8 cellular contexts compared by ENCODE assay signal in the genomic region with DNA sequence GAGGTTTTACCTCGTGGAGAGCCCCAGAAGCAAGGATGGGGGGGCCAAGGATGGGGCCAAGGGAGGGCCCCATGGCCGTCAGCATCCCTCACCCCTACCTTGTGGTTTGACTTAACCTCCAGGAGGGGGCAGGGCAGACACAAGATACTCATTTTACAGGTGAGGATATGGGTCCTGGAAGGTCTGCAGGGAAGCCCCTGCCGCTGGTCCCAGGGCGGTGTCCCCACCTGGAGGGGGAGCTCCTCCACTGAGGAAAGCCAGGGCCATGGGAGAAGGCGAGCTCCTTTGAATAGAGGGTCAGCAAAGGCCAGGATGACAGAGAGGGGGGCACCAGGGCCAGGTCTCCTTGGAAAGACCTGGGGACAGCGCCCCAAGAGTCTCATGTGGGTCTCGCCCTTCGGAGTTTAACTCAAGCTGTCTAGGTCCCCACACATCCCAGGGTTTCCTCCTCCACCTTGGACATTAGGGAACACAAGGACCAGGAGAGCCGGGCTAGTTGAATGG.
DNase-seq lines count a peak whose midpoint lies in the region; ATAC-seq and TF ChIP-seq lines count a peak whose summit lies in the region.

No MANE protein-coding gene starts in this region.

- ATAC-seq in activated naive CD8-positive, alpha-beta T cell treated with anti-CD3 and anti-CD28 coated beads, Interleukin-2, amount 50 U/mL, for 24 hours: no peak

- H3K4me1 Mint-ChIP-seq in activated naive CD8-positive, alpha-beta T cell treated with anti-CD3 and anti-CD28 coated beads, Interleukin-2, amount 50 U/mL, for 24 hours: peaks cover 22% of the 10 kb centered on the region
- no peaks in the 10 kb centered on the region for H3K4me1 Mint-ChIP-seq in nephron

- DNase-seq in NCI-H524 (lab: John Stamatoyannopoulos, UW): peak; percentile 30 to 61
- DNase-seq in NCI-H524 treated with DMSO at 0.1 percent for 48 hours (lab: John Stamatoyannopoulos, UW): no peak
- DNase-seq in NCI-H69 (lab: John Stamatoyannopoulos, UW): peak; percentile 71
- peak; percentile 44 for DNase-seq in activated naive CD8-positive, alpha-beta T cell treated with anti-CD3 and anti-CD28 coated beads, Interleukin-2, amount 50 U/mL, for 24 hours
- DNase-seq in NCI-H2107 treated with DMSO at 0.1 percent for 48 hours (lab: John Stamatoyannopoulos, UW; ENCODE audit: unreplicated experiment): no peak
- DNase-seq in EL: no peak
- no peak for DNase-seq in NCI-H526 treated with DMSO at 0.1 percent for 48 hours (lab: John Stamatoyannopoulos, UW)

- no peak overlapping the region for H3K27ac Mint-ChIP-seq in activated naive CD8-positive, alpha-beta T cell treated with anti-CD3 and anti-CD28 coated beads, Interleukin-2, amount 50 U/mL, for 24 hours
- H3K27ac Mint-ChIP-seq in nephron: no peak overlapping the region

- TF ChIP-seq CTCF in nephron (IDR thresholded peaks at IDR 0.05; ENCODE audit: unreplicated experiment in 3 of 3): peak; percentile 22 to 30 (median 28)

- no peaks in the 10 kb centered on the region for H3K36me3 Mint-ChIP-seq in activated naive CD8-positive, alpha-beta T cell treated with anti-CD3 and anti-CD28 coated beads, Interleukin-2, amount 50 U/mL, for 24 hours (ENCODE audit: low read depth)
- H3K36me3 Mint-ChIP-seq in nephron (ENCODE audit: low read depth): peaks cover 1% of the 10 kb centered on the region

- H3K27me3 Mint-ChIP-seq in activated naive CD8-positive, alpha-beta T cell treated with anti-CD3 and anti-CD28 coated beads, Interleukin-2, amount 50 U/mL, for 24 hours: peaks cover 2% of the 10 kb centered on the region
- peaks cover 30% of the 10 kb centered on the region for H3K27me3 Mint-ChIP-seq in nephron (ENCODE audit: low read depth)

- no peaks in the 10 kb centered on the region for H3K9me3 Mint-ChIP-seq in activated naive CD8-positive, alpha-beta T cell treated with anti-CD3 and anti-CD28 coated beads, Interleukin-2, amount 50 U/mL, for 24 hours
- no peaks in the 10 kb centered on the region for H3K9me3 Mint-ChIP-seq in nephron

- no peak overlapping the region for H3K4me3 Mint-ChIP-seq in activated naive CD8-positive, alpha-beta T cell treated with anti-CD3 and anti-CD28 coated beads, Interleukin-2, amount 50 U/mL, for 24 hours
- H3K4me3 Mint-ChIP-seq in nephron: peak overlapping the region in 2 of 3 experiments; percentile 21 to 59

Comparison
In these comparisons a context has a peak if more than half of its experiments do, and no peak if none do; other contexts are left out.
1. DNase-seq: peak in NCI-H524 (2 of 2), NCI-H69 (single experiment) and activated naive CD8-positive, alpha-beta T cell treated with anti-CD3 and anti-CD28 coated beads, Interleukin-2, amount 50 U/mL, for 24 hours (single experiment); none in NCI-H524 treated with DMSO at 0.1 percent for 48 hours (single experiment), NCI-H2107 treated with DMSO at 0.1 percent for 48 hours (single experiment), EL (single experiment) and NCI-H526 treated with DMSO at 0.1 percent for 48 hours (single experiment).